1 cellular context compared by ENCODE assay signal in the genomic region with DNA sequence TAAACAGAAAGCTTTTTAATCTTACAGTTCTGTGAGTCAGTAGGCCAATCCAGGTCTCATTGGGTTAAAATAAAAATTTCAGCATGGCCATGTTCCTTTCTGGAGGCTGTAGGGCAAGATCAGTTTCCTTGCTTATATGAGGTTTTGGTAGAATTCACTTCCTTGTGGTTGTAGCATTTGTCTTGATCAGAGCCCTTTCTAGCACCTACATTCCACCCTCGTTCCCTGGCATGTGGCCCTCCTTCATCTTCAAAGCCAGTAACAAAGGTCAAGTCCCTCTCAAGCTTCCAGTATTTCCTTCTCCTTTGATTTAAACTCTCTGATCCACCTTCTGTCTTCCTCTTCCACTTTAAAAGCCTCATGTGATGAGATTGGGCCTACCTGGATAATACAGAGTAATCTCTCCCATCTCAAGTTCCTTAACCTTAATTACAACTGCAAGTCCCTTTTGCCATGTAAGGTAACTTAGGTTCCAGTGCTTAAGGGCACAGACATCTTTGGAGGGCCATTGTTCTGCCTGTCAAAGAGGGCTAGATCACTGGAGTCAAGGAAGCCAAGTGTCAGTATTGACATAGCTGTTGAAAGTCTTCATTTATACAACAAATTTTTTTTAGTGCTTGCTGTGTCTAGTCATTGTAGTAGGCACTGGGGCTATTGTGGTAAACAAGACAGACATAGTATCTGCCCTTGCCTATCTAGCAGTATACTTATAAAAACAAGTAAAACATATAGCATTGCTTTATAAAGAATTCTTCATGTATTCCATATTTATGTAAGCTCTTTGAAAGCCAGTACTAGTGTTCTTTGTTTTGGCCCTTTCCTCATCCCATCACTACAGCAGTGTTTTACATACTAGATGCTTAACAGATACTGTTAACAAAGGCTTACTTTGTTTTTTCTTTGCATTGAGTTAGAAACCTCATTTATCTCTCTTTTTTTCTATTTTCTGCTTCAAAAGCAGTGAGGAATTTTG.
TF ChIP-seq lines count a peak whose summit lies in the region.

No MANE protein-coding gene starts in this region.

TF ChIP-seq in H1, 55 proteins besides CTCF, POLR2A, EP300 and RAD21:
- TF ChIP-seq TCF12 (IDR thresholded peaks at IDR 0.05; ENCODE audit: low read depth, low read length) = no peak
- TF ChIP-seq TEAD4 (IDR thresholded peaks at IDR 0.05; ENCODE audit: low read depth, low read length) = peak; percentile 42; the same call in 1 of the 2 replicates
- 0 out of 2 replicates have a peak, but pooled peaks have one; percentile 26 for TF ChIP-seq MAX (IDR thresholded peaks at IDR 0.05)
